Comparison of ENCODE assay signal across 17 cellular contexts in the genomic region with DNA sequence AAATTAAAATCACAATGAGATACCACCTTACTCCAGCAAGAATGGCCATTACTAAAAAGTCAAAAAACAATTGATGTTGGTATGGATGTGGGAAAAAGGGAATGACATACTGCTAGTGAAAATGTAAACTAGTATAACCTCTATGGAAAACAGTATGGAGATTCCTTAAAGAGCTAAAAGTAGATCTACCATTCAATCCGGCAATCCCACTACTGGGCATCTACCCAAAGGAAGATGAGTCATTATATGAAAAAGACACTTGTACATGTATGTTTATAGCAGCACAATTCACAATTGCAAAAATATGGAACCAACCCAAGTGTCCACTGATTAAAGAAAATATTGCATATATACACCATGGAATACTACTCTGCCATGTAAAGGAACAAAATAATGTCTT. TPM values are rescaled to one million over a fixed set of nuclear protein-coding genes. Genes with fewer than 3 reads are reported as not detected.
"Had no signal": no experiment of that assay in that cellular context is flagged by ENCODE, and none has a peak within 500 bp of the region (broad histone marks: within the 10 kb centered on the region; RNA-seq: fewer than 3 reads in every experiment).

No MANE protein-coding gene starts in this region.

- H3K4me3 ChIP-seq: cardiac muscle cell, right atrium auricular region, skin epidermis had no signal

- ATAC-seq: left ventricle myocardium superior; stimulated activated naive CD8-positive, alpha-beta T cell treated with anti-CD3 and anti-CD28 coated beads, Interleukin-15, Interleukin-2, amounts not matched to agents 100 U/mL and 50 U/mL, for 24 hours had no signal

- DNase-seq: activated CD4-positive, alpha-beta T cell treated with anti-CD3 and anti-CD28 coated beads for 1 hour; activated CD4-positive, alpha-beta T cell treated with anti-CD3 and anti-CD28 coated beads, Interleukin-2, amount 50 U/mL, for 4 hours; activated naive CD4-positive, alpha-beta T cell treated with Interleukin-2 at 50 U/mL for 16 hours; activated T-cell treated with anti-CD3 and anti-CD28 coated beads for 4 hours; anterior cingulate cortex; glutamatergic neuron; hypothalamus; left ventricle myocardium superior; mesenchymal stem cell; stimulated activated CD4-positive, alpha-beta T cell treated with anti-CD3 and anti-CD28 coated beads, Interleukin-4, amount 100 ng/mL, for 24 hours; stimulated activated CD8-positive, alpha-beta memory T cell treated with anti-CD3 and anti-CD28 coated beads, Interleukin-4, amount 100 ng/mL, for 48 hours; stimulated activated naive CD8-positive, alpha-beta T cell treated with anti-CD3 and anti-CD28 coated beads, Interleukin-15, Interleukin-2, amounts not matched to agents 100 U/mL and 50 U/mL, for 24 hours; trophoblast cell had no signal

RNA-seq across cellular contexts. Expression of a gene that starts 37.2 kb away (rescaled TPM):
- total RNA-seq: fibroblast of villous mesenchyme had no signal
